ENCODE assay signal across 19 cellular contexts in genomic region chr12:50120953-50121352, GRCh38. TPM values are rescaled to one million over a fixed set of nuclear protein-coding genes. Genes with fewer than 3 reads are reported as not detected.
"Had no signal": no experiment of that assay in that cellular context is flagged by ENCODE, and none has a peak within 500 bp of the region (broad histone marks: within the 10 kb centered on the region; RNA-seq: fewer than 3 reads in every experiment).

No MANE protein-coding gene starts in this region.

- H3K27ac Mint-ChIP-seq: neural progenitor cell; stimulated activated memory B cell treated with anti-CD40 and anti-IgM and Interleukin-4, amounts not matched to agents 10 μg/mL and 1 μg/mL and 100 μg/mL, for 72 hours had no signal

- H3K27me3 ChIP-seq: esophagus squamous epithelium, gastroesophageal sphincter, neural progenitor cell, ovary, tibial artery, upper lobe of right lung, vagina had no signal

- H3K27ac ChIP-seq: esophagus squamous epithelium, gastroesophageal sphincter, neural progenitor cell, ovary, tibial artery, upper lobe of right lung, vagina had no signal

- H3K4me3 Mint-ChIP-seq: neural progenitor cell; stimulated activated memory B cell treated with anti-CD40 and anti-IgM and Interleukin-4, amounts not matched to agents 10 μg/mL and 1 μg/mL and 100 μg/mL, for 72 hours; stimulated activated naive CD8-positive, alpha-beta T cell treated with anti-CD3 and anti-CD28 coated beads, Interleukin-15, Interleukin-2, amounts not matched to agents 100 ng/mL and 50 ng/mL, for 24 hours had no signal

- H3K27me3 Mint-ChIP-seq: naive thymus-derived CD8-positive, alpha-beta T cell; stimulated activated memory B cell treated with anti-CD40 and anti-IgM and Interleukin-4, amounts not matched to agents 10 μg/mL and 1 μg/mL and 100 μg/mL, for 72 hours; stimulated activated naive CD8-positive, alpha-beta T cell treated with anti-CD3 and anti-CD28 coated beads, Interleukin-15, Interleukin-2, amounts not matched to agents 100 ng/mL and 50 ng/mL, for 24 hours had no signal

- H3K9me3 Mint-ChIP-seq: naive thymus-derived CD8-positive, alpha-beta T cell; neural progenitor cell; stimulated activated memory B cell treated with anti-CD40 and anti-IgM and Interleukin-4, amounts not matched to agents 10 μg/mL and 1 μg/mL and 100 μg/mL, for 72 hours; stimulated activated naive CD8-positive, alpha-beta T cell treated with anti-CD3 and anti-CD28 coated beads, Interleukin-15, Interleukin-2, amounts not matched to agents 100 ng/mL and 50 ng/mL, for 24 hours had no signal

- H3K36me3 ChIP-seq: neural progenitor cell, ovary had no signal

- H3K9me3 ChIP-seq: esophagus squamous epithelium, gastroesophageal sphincter, ovary, tibial artery, upper lobe of right lung, vagina had no signal

- DNase-seq: dermis blood vessel endothelial cell; esophagus squamous epithelium; foreskin fibroblast; glutamatergic neuron; left cardiac atrium; mammary epithelial cell; naive thymus-derived CD8-positive, alpha-beta T cell; nucleus accumbens; ovary; right cardiac atrium; stimulated activated CD4-positive, alpha-beta T cell treated with anti-CD3 and anti-CD28 coated beads, Interleukin-4, amount 100 ng/mL, for 1 hour; tibial artery; upper lobe of right lung had no signal

- H3K4me3 ChIP-seq: esophagus squamous epithelium, gastroesophageal sphincter, neural progenitor cell, ovary, tibial artery, upper lobe of right lung, vagina had no signal

- ATAC-seq: gastroesophageal sphincter; left cardiac atrium; naive thymus-derived CD8-positive, alpha-beta T cell; right cardiac atrium; stimulated activated memory B cell treated with anti-CD40 and anti-IgM and Interleukin-4, amounts not matched to agents 10 μg/mL and 1 μg/mL and 100 μg/mL, for 72 hours; upper lobe of right lung had no signal

RNA-seq across cellular contexts. Expression of gene GPD1, which starts 17.1 kb away (rescaled TPM):
- total RNA-seq: dermis blood vessel endothelial cell, epithelial cell of proximal tubule had no signal
